13 cellular contexts compared by ENCODE assay signal in the genomic region with DNA sequence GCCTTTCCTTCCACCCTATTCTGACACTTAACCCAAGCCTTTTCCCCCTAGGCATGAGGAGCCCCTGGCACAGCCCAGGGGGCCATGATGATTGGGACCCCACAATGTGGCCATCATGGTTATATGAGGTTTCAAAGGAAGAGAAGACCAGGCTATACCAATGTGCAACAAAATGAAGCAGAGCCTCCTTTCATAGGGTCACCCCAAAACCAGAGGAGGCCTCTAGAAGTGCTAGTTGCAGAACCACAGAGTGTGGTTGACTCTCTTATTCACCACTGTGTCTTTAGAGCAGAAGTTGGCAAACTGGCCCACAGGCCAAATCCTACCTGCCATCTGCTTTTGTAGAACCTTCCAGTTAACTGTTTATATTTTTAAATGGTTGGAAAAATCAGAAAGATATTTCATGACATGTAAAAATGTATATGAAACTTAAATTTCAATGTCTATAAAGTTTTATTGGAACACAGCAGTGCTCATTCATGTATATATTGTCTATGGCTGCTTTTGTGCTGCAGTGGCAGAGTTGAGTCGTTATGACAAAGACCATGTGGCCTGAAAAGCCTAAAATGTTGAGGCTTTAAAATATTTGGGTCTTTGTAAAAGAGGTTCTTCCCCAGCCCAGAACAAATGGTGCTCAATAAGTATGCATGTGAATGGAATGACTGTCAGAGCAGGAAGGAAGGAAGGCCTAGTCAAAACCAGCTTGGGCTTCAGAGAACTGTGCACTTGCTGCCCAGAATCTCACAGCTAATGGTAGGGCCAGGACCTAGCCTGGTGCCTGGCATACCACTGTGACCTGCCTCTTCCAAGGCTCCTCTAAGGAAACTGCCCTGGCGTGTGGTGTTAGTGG. TPM values are rescaled to one million over a fixed set of nuclear protein-coding genes. Genes with fewer than 3 reads are reported as not detected.
A peak's percentile ranks its signal among the peaks of the same experiment; 100 is the strongest.
DNase-seq lines count a peak whose midpoint lies in the region; ATAC-seq, FAIRE-seq and TF ChIP-seq lines count a peak whose summit lies in the region.
"Had no signal": no experiment of that assay in that cellular context is flagged by ENCODE, and none has a peak within 500 bp of the region (broad histone marks: within the 10 kb centered on the region; RNA-seq: fewer than 3 reads in every experiment).

No MANE protein-coding gene starts in this region.

- H3K9me3 ChIP-seq in HepG2 (ENCODE audit: low read length) (no peaks in the 10 kb centered on the region), right lobe of liver (no peaks in the 10 kb centered on the region), pancreas (no peaks in the 10 kb centered on the region)

- DNase-seq in HepG2 (ENCODE audit: low spot score) = no peak
- DNase-seq in right lobe of liver = no peak
- no peak for DNase-seq in memory B cell (ENCODE audit: low spot score in 2 of 2)
- DNase-seq in pancreas = no peak
- DNase-seq in RWPE1 (ENCODE audit: low spot score) = no peak
- DNase-seq in C1 segment of cervical spinal cord (lab: John Stamatoyannopoulos, UW) = no peak
- DNase-seq in activated effector memory CD4-positive, alpha-beta T cell treated with Interleukin-2 at 50 U/mL for 16 hours = no peak
- DNase-seq: DND-41, NCI-H2227 treated with DMSO at 0.1 percent for 48 hours, SW 1271 had no signal

- H3K27me3 Mint-ChIP-seq in activated naive CD8-positive, alpha-beta T cell = no peaks in the 10 kb centered on the region
- H3K27me3 Mint-ChIP-seq in memory B cell = no peaks in the 10 kb centered on the region

- CTCF ChIA-PET in HepG2 (lab: Yijun Ruan, JAX; ENCODE audit: low intra/inter-chr PET ratio, low total read pairs) = no interaction called here
- CTCF ChIA-PET in RWPE1 (lab: Yijun Ruan, JAX) = no interaction called here

- H3K4me3 Mint-ChIP-seq in activated naive CD8-positive, alpha-beta T cell = no peak overlapping the region
- H3K4me3 Mint-ChIP-seq in memory B cell = no peak overlapping the region

- H3K4me1 ChIP-seq in HepG2 (ENCODE audit: insufficient read depth, low read length) = peaks cover 88% of the 10 kb centered on the region
- H3K4me1 ChIP-seq in right lobe of liver = peaks cover 0 to 31% (median 11%) of the 10 kb centered on the region in 4 donors
- peaks cover 30 to 73% (median 42%) of the 10 kb centered on the region in 3 donors for H3K4me1 ChIP-seq in pancreas

- no peak for ATAC-seq in HepG2
- ATAC-seq in right lobe of liver = no peak
- no peak for ATAC-seq in memory B cell (ENCODE audit: low read depth)
- no peak for ATAC-seq in pancreas

- no peaks in the 10 kb centered on the region for H3K79me2 ChIP-seq in HepG2 (ENCODE audit: insufficient read depth, low read length)

- H3K9me3 Mint-ChIP-seq in activated naive CD8-positive, alpha-beta T cell (ENCODE audit: low read depth) = no peaks in the 10 kb centered on the region
- H3K9me3 Mint-ChIP-seq in memory B cell = no peaks in the 10 kb centered on the region

- no peaks in the 10 kb centered on the region for H4K20me1 ChIP-seq in HepG2 (ENCODE audit: insufficient read depth, low read length)

- TF ChIP-seq EP300 in HepG2 (IDR thresholded peaks at IDR 0.05; ENCODE audit: low read depth in 2 of 2, low read length in 2 of 2) = no peak
- TF ChIP-seq EP300 in HepG2 (CRISPR knock-in tag; IDR thresholded peaks at IDR 0.05; ENCODE audit: borderline replicate concordance) = no peak

- no peak overlapping the region for H3K27ac ChIP-seq in HepG2 (ENCODE audit: extremely low read length, insufficient read depth, low read length)
- no peak overlapping the region for H3K27ac ChIP-seq in right lobe of liver
- no peak overlapping the region for H3K27ac ChIP-seq in pancreas
- H3K27ac ChIP-seq in RWPE1 = no peak overlapping the region

- POLR2A ChIA-PET in HepG2 (lab: Yijun Ruan, JAX) (interaction anchor here (1.8 kb wide), 1 partner anchor 22 kb away, joined by 3 read pairs; no protein-coding TSS in a partner anchor), RWPE1 (lab: Yijun Ruan, JAX; ENCODE audit: low non-redundant PET) (no interaction called here)

- H3K36me3 ChIP-seq in HepG2 (replicated peaks in 1 of 2; ENCODE audit: control insufficient read depth in 1 of 2, insufficient read depth in 2 of 2, low read length in 2 of 2) = no peaks in the 10 kb centered on the region; a peak in 1 of 5 replicates
- peaks cover 0 to 8% (median 0%) of the 10 kb centered on the region in 4 donors for H3K36me3 ChIP-seq in right lobe of liver
- peaks cover 0 to 3% (median 0%) of the 10 kb centered on the region in 3 donors for H3K36me3 ChIP-seq in pancreas

- intact Hi-C loops in HepG2 (cut with micrococcal nuclease; ENCODE audit: unreplicated experiment) = no loop called here
- intact Hi-C loops in right lobe of liver (cut with DNase I) = no loop called here
- intact Hi-C loops in pancreas (cut with DNase I) = loop anchor here in 1 of 3 donors (10.0 kb wide), 1 partner anchor 54 kb away; no protein-coding TSS in a partner anchor

- TSS peak; percentile 37 for BruUV-seq in HepG2 (replicated peaks; lab: Mats Ljungman, UMichigan)

- no peak overlapping the region for H3K9ac ChIP-seq in HepG2 (ENCODE audit: insufficient read depth, low read depth, low read length)

- H3K36me3 Mint-ChIP-seq in activated naive CD8-positive, alpha-beta T cell = peaks cover 16% of the 10 kb centered on the region
- H3K36me3 Mint-ChIP-seq in memory B cell = peaks cover 23% of the 10 kb centered on the region

- H3K4me2 ChIP-seq in HepG2 (ENCODE audit: low read depth, low read length) = no peak overlapping the region

- in situ Hi-C loops in HepG2 (cut with HindIII; ENCODE audit: extremely low pct_ligation_motif_present, low pct_unique_long_range_greater_than_20kb) = no loop called here

- WGBS in HepG2 (ENCODE audit: low lambda C conversion rate) = 100% methylated on average over 2 of the region's 2 CpGs
- 87% methylated on average over 2 of the region's 2 CpGs for WGBS in right lobe of liver (ENCODE audit: insufficient coverage, low coverage, low lambda C conversion rate, missing lambda C conversion rate)
- 94 to 98% methylated on average over 2 of the region's 2 CpGs for WGBS in pancreas, 2 donors

- FAIRE-seq in HepG2 (lab: Jason Lieb, UNC) (no peak), pancreas (lab: Jason Lieb, UNC) (no peak)
- FAIRE-seq: colon, GM12891 had no signal

- TF ChIP-seq RAD21 in HepG2 (CRISPR knock-in tag; IDR thresholded peaks at IDR 0.05) = no peak

- peaks cover 83% of the 10 kb centered on the region for H3K4me1 Mint-ChIP-seq in activated naive CD8-positive, alpha-beta T cell (ENCODE audit: low read depth)
- peaks cover 60% of the 10 kb centered on the region for H3K4me1 Mint-ChIP-seq in memory B cell

- H2AFZ ChIP-seq in HepG2 (ENCODE audit: low read length) = no peak overlapping the region

- H3K4me3 ChIP-seq in HepG2 (replicated peaks in 1 of 3; ENCODE audit: insufficient read depth in 1 of 3, low read depth in 2 of 3, low read length in 3 of 3) = no peak overlapping the region
- no peak overlapping the region for H3K4me3 ChIP-seq in right lobe of liver
- no peak overlapping the region for H3K4me3 ChIP-seq in pancreas

- no peak for TF ChIP-seq CTCF in HepG2 (CRISPR knock-in tag; IDR thresholded peaks at IDR 0.05)
- no peak for TF ChIP-seq CTCF in right lobe of liver (IDR thresholded peaks at IDR 0.05)
- TF ChIP-seq CTCF in pancreas (IDR thresholded peaks at IDR 0.05) = no peak
- no peak for TF ChIP-seq CTCF in RWPE1 (conservative IDR thresholded peaks at IDR 0.05; ENCODE audit: low read depth)

- no peak for TF ChIP-seq POLR2A in HepG2 (IDR thresholded peaks at IDR 0.05; ENCODE audit: insufficient read depth in 1 of 2, low read depth in 2 of 2, low read length in 2 of 2)
- no peak for TF ChIP-seq POLR2A in right lobe of liver (IDR thresholded peaks at IDR 0.05)

- H3K27me3 ChIP-seq in HepG2 (ENCODE audit: control insufficient read depth in 1 of 2, insufficient read depth in 2 of 2, low read length in 2 of 2) (no peaks in the 10 kb centered on the region), right lobe of liver (no peaks in the 10 kb centered on the region), pancreas (no peaks in the 10 kb centered on the region)

- peak overlapping the region; percentile 34 for H3K27ac Mint-ChIP-seq in activated naive CD8-positive, alpha-beta T cell
- peak overlapping the region; percentile 12 for H3K27ac Mint-ChIP-seq in memory B cell

TF ChIP-seq in HepG2, 621 proteins besides CTCF, POLR2A, EP300 and RAD21:
- TF ChIP-seq ZNF546 (CRISPR knock-in tag; conservative IDR thresholded peaks at IDR 0.05) = no peak
- no peak for TF ChIP-seq NONO (IDR thresholded peaks at IDR 0.05)
- TF ChIP-seq NONO (CRISPR knock-in tag; conservative IDR thresholded peaks at IDR 0.05) = no peak

RNA-seq across cellular contexts. Expression of gene SUSD6, which starts 49.2 kb away (rescaled TPM):
- total RNA-seq in HepG2 (2016; rRNA removed; fragmentation: Illumina TruSeq; extraction: Trizol) (4.8 and 7.2 TPM in 2 replicates), right lobe of liver (10 to 100 TPM in 5 of 6 experiments, 1 to 10 TPM in 1; 9.6 to 17.4 (median 12.5) TPM), pancreas (10 to 100 TPM; 17.8 to 41.9 (median 22.8) TPM)
- 0.53 and 0.71 TPM in 2 replicates for total RNA-seq in HepG2 (2016; cell fraction: cytosol; rRNA removed; fragmentation: Illumina TruSeq; extraction: Trizol; ENCODE audit: low read depth)
- total RNA-seq in HepG2 (2016; cell fraction: insoluble cytoplasmic fraction; rRNA removed; fragmentation: Illumina TruSeq; extraction: Trizol) = 3.7 and 7.0 TPM in 2 replicates
- 2.4 and 2.6 TPM in 2 replicates for total RNA-seq in HepG2 (2016; cell fraction: membrane; rRNA removed; fragmentation: Illumina TruSeq; extraction: Trizol)
- 11.6 and 12.8 TPM in 2 replicates for total RNA-seq in HepG2 (2016; cell fraction: nucleus; rRNA removed; fragmentation: Illumina TruSeq; extraction: Trizol)
- polyA plus RNA-seq in HepG2 (2011; rRNA removed) (7.4 and 9.4 TPM in 2 replicates), pancreas (10 to 100 TPM in 1 of 2 donors, 1 to 10 TPM in 1; 8.9 to 12.2 TPM)
- 3.9 and 4.6 TPM in 2 replicates for polyA plus RNA-seq in HepG2 (2011; cell fraction: cytosol; rRNA removed)
- polyA plus RNA-seq in HepG2 (2011; cell fraction: nucleus; rRNA removed) = 17.5 and 19.4 TPM in 2 replicates
- polyA plus RNA-seq in HepG2 (2012) = 5.8 and 6.9 TPM in 2 replicates
- 0.43 and 0.46 TPM in 2 replicates for polyA plus RNA-seq in HepG2 (2016; cell fraction: cytosol; fragmentation: Illumina TruSeq; extraction: Trizol; ENCODE audit: low read depth)
- polyA plus RNA-seq in HepG2 (2016; cell fraction: insoluble cytoplasmic fraction; fragmentation: Illumina TruSeq; extraction: Trizol; ENCODE audit: low read depth) = 3.1 and 3.3 TPM in 2 replicates
- polyA plus RNA-seq in HepG2 (2016; cell fraction: membrane; fragmentation: Illumina TruSeq; extraction: Trizol; ENCODE audit: low read depth) = 0.96 and 1.2 TPM in 2 replicates
- polyA plus RNA-seq in HepG2 (2016; cell fraction: nucleus; fragmentation: Illumina TruSeq; extraction: Trizol; ENCODE audit: insufficient read depth, low read depth) = 14.7 and 15.5 TPM in 2 replicates
- 7.6 and 16.1 TPM in 2 replicates for polyA minus RNA-seq in HepG2 (2011; rRNA and poly(A)+ RNA removed; ENCODE audit: low replicate concordance)
- 5.3 and 6.9 TPM in 2 replicates for polyA minus RNA-seq in HepG2 (2011; cell fraction: cytosol; rRNA and poly(A)+ RNA removed)
- polyA minus RNA-seq in HepG2 (2011; cell fraction: nucleus; rRNA and poly(A)+ RNA removed) = 12.5 and 13.1 TPM in 2 replicates
